Comparison of ENCODE assay signal across 8 cellular contexts in the genomic region with DNA sequence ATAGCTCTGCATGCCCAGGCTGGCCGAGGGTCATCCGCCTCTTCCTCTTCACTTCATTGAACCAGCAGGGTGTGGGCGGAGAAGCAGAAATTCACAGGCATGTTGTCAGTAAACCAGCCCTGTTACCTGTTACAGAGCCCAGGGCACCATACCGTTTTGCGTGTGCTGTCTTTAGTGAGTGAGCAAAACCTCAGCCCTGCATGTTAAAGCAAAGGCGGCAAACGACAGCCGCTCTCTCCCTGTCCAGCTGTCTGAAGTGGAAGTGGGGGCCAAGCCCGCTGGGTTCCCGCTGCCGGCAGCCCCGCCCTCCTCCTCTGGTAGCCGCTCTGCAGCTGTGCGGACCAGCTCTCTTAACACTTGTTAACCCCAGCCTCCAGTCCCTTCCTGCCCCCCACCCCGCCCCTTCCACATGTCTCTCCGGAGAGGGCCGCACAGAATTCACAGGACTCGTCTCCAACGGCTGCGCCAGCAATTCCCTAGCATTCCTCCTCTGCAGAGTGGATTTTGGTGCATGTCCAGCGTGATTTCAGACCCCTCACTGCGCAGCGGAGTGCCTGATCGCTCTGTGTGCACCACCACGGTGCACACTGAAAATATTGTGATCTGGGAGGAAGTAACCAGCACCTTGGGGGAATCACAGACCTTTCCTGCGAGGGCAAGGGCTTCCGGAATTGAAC. TPM values are rescaled to one million over a fixed set of nuclear protein-coding genes. Genes with fewer than 3 reads are reported as not detected.
A peak's percentile ranks its signal among the peaks of the same experiment; 100 is the strongest.
DNase-seq lines count a peak whose midpoint lies in the region; ATAC-seq and TF ChIP-seq lines count a peak whose summit lies in the region.

No MANE protein-coding gene starts in this region.

- H3K27me3 ChIP-seq in colonic mucosa (no peaks in the 10 kb centered on the region), thyroid gland (no peaks in the 10 kb centered on the region)

- ATAC-seq in memory B cell (ENCODE audit: low read depth) (peak; percentile 58), HG02763 (IDR thresholded peaks at IDR 0.05; ENCODE audit: unreplicated experiment) (no peak)

- peak overlapping the region; percentile 36 for H3K27ac Mint-ChIP-seq in memory B cell

- peaks cover 11% of the 10 kb centered on the region for H3K36me3 Mint-ChIP-seq in memory B cell

- peak in 1 of 2 donors; percentile 10 for TF ChIP-seq POLR2A in thyroid gland (IDR thresholded peaks at IDR 0.05)

- peaks cover 5% of the 10 kb centered on the region for H3K9me3 Mint-ChIP-seq in memory B cell

- peak overlapping the region in 1 of 2 donors; percentile 12 for H3K9ac ChIP-seq in colonic mucosa (ENCODE audit: low read depth in 2 of 2, low read length in 2 of 2)

- H3K9me3 ChIP-seq in colonic mucosa, result no peaks in the 10 kb centered on the region
- H3K9me3 ChIP-seq in thyroid gland, result no peaks in the 10 kb centered on the region

- peaks cover 29% of the 10 kb centered on the region for H3K4me1 Mint-ChIP-seq in memory B cell

- TF ChIP-seq CTCF in colonic mucosa (IDR thresholded peaks at IDR 0.05) (no peak), thyroid gland (IDR thresholded peaks at IDR 0.05) (peak in 1 of 6 experiments; percentile 4)

- 8 to 18% methylated on average over 18 to 23 of the region's 27 CpGs for WGBS in thyroid gland, 2 donors

- H3K4me3 ChIP-seq in colonic mucosa (no peak overlapping the region), thyroid gland (replicated peaks in 1 of 3) (peak overlapping the region in 1 of 3 donors; percentile 13)

- DNase-seq in Kasumi-1 (lab: John Stamatoyannopoulos, UW) (peak; percentile 56 to 63), colonic mucosa (peak; percentile 53), memory B cell (ENCODE audit: low spot score in 2 of 2) (no peak), thyroid gland (peak; percentile 88 to 90), RPMI8226 (no peak), EL (no peak)
- no peak for DNase-seq in stimulated activated CD4-positive, alpha-beta T cell treated with anti-CD3 and anti-CD28 coated beads, Interleukin-12 subunit alpha, Interleukin-12 subunit beta, amount 100 ng/mL, for 4 hours

- peaks cover 5% of the 10 kb centered on the region for H3K27me3 Mint-ChIP-seq in memory B cell

- H3K4me3 Mint-ChIP-seq in memory B cell, result peak overlapping the region; percentile 75

- H3K4me1 ChIP-seq in colonic mucosa, result no peaks in the 10 kb centered on the region
- peaks cover 57 to 85% of the 10 kb centered on the region in 2 donors for H3K4me1 ChIP-seq in thyroid gland

- H3K36me3 ChIP-seq in colonic mucosa (no peaks in the 10 kb centered on the region), thyroid gland (no peaks in the 10 kb centered on the region)

- H3K27ac ChIP-seq in colonic mucosa, result peak overlapping the region; percentile 63
- peak overlapping the region; percentile 95 to 96 (median 96) for H3K27ac ChIP-seq in thyroid gland

- intact Hi-C loops in colonic mucosa (cut with DNase I) (no loop called here), thyroid gland (cut with DNase I) (no loop called here)

RNA-seq across cellular contexts. Expression of a gene that starts 12.7 kb away (rescaled TPM):
- total RNA-seq in colonic mucosa (10 to 100 TPM in 1 of 2 donors, 1 to 10 TPM in 1; 7.3 to 14.7 TPM), thyroid gland (10 to 100 TPM; 13.4 to 20.2 (median 15.9) TPM)

RNA-seq across cellular contexts. Expression of a gene that starts 34.0 kb away (rescaled TPM):
- total RNA-seq in colonic mucosa, result 10 to 100 TPM in 1 of 2 donors, 1 to 10 TPM in 1; 7.6 to 10.3 TPM
- 10 to 100 TPM; 12.3 to 15.9 (median 13.1) TPM for total RNA-seq in thyroid gland

RNA-seq across cellular contexts. Expression of a gene that starts 36.8 kb away (rescaled TPM):
- total RNA-seq in colonic mucosa (1 to 10 TPM in 1 of 2 donors, under 1 TPM in 1; 0.27 to 1.4 TPM), thyroid gland (1 to 10 TPM; 1.3 to 3.1 (median 2.3) TPM)

RNA-seq across cellular contexts. Expression of a gene that starts 42.9 kb away (rescaled TPM):
- total RNA-seq in colonic mucosa (1 to 10 TPM in 1 of 2 donors, under 1 TPM in 1; 0.84 to 1.6 TPM), thyroid gland (100 to 1,000 TPM in 2 of 4 donors, 10 to 100 TPM in 2; 87.2 to 140 (median 101) TPM)

Comparison
In these comparisons a context has a peak if more than half of its experiments do, and no peak if none do; other contexts are left out.
1. DNase-seq: peak in Kasumi-1 (2 of 2), colonic mucosa (single experiment) and thyroid gland (2 of 2); none in memory B cell (0 of 2), RPMI8226 (single experiment), EL (single experiment) and stimulated activated CD4-positive, alpha-beta T cell treated with anti-CD3 and anti-CD28 coated beads, Interleukin-12 subunit alpha, Interleukin-12 subunit beta, amount 100 ng/mL, for 4 hours (single experiment).